Comparison of ENCODE assay signal across 1 cellular context in the genomic region with DNA sequence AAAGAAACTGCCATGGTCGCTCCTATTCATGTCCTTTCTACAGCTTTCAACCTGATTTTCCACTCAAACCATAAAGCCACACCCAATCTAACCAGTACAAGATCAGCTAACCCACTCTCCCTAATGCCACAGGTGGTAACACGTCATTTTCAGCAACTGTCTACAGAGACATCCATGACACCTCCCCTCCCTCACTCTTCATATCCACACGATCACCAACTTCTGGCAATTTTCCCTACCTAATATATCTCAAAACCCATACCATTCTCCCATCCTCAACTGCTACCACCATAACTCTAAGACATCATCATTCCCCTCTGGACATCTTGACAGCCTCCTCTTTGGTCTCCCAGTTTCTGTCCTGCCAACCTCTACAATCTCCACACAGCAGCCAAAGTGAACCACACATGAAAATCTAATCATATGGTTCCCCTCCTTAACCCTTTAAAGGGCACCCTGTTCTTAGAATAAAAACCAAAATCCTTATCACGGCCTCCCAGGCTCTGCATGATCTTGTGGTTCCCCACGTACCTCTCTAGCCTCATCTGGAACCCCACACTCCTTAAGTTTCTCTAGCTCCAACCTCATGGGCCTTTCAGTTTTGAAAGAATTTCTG.
TF ChIP-seq lines count a peak whose summit lies in the region.

No MANE protein-coding gene starts in this region.

TF ChIP-seq in H1, 55 proteins besides CTCF, POLR2A, EP300 and RAD21:
- TF ChIP-seq RFX5 (IDR thresholded peaks at IDR 0.05; ENCODE audit: borderline replicate concordance, low read depth, low read length) (no peak), CHD1 (IDR thresholded peaks at IDR 0.05; ENCODE audit: low read depth, low read length) (no peak), TBP (IDR thresholded peaks at IDR 0.05; ENCODE audit: low read depth, low read length) (no peak), TAF1 (IDR thresholded peaks at IDR 0.05; ENCODE audit: low read depth, low read length) (no peak), RBBP5 (IDR thresholded peaks at IDR 0.05; ENCODE audit: borderline replicate concordance, low read depth, low read length) (no peak), BRCA1 (IDR thresholded peaks at IDR 0.05; ENCODE audit: low read depth, low read length) (no peak), TAF7 (optimal IDR thresholded peaks at IDR 0.05; ENCODE audit: borderline replicate concordance, low read depth, low read length) (no peak), SUZ12 (IDR thresholded peaks at IDR 0.05; ENCODE audit: low read length) (no peak)
- TF ChIP-seq, protein P1, sequence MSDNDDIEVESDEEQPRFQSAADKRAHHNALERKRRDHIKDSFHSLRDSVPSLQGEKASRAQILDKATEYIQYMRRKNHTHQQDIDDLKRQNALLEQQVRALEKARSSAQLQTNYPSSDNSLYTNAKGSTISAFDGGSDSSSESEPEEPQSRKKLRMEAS (IDR thresholded peaks at IDR 0.05), result no peak
- TF ChIP-seq, protein P2, sequence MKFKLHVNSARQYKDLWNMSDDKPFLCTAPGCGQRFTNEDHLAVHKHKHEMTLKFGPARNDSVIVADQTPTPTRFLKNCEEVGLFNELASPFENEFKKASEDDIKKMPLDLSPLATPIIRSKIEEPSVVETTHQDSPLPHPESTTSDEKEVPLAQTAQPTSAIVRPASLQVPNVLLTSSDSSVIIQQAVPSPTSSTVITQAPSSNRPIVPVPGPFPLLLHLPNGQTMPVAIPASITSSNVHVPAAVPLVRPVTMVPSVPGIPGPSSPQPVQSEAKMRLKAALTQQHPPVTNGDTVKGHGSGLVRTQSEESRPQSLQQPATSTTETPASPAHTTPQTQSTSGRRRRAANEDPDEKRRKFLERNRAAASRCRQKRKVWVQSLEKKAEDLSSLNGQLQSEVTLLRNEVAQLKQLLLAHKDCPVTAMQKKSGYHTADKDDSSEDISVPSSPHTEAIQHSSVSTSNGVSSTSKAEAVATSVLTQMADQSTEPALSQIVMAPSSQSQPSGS (IDR thresholded peaks at IDR 0.05; ENCODE audit: low read length), result no peak
